ENCODE assay signal across 30 cellular contexts in genomic region chr21:14285147-14285546, GRCh38.
"Had no signal": no experiment of that assay in that cellular context is flagged by ENCODE, and none has a peak within 500 bp of the region (broad histone marks: within the 10 kb centered on the region; RNA-seq: fewer than 3 reads in every experiment).

No MANE protein-coding gene starts in this region.

- H3K27ac ChIP-seq: ascending aorta, cardiac muscle cell, PC-9, WERI-Rb-1 had no signal

- H3K36me3 ChIP-seq: ascending aorta, cardiac muscle cell, WERI-Rb-1 had no signal

- H3K4me3 Mint-ChIP-seq: activated CD4-positive, alpha-beta memory T cell treated with anti-CD3 and anti-CD28 coated beads, Interleukin-2, amount 10 ng/mL, durations not matched to agents 7 days and 5 days; activated CD8-positive, alpha-beta memory T cell treated with anti-CD3 and anti-CD28 coated beads, Interleukin-2, amount 10 ng/mL, durations not matched to agents 7 days and 5 days; activated naive CD8-positive, alpha-beta T cell treated with anti-CD3 and anti-CD28 coated beads for 36 hours; central memory CD8-positive, alpha-beta T cell had no signal

- H3K9me3 Mint-ChIP-seq: activated CD4-positive, alpha-beta memory T cell treated with anti-CD3 and anti-CD28 coated beads, Interleukin-2, amount 10 ng/mL, durations not matched to agents 7 days and 5 days; activated naive CD8-positive, alpha-beta T cell treated with anti-CD3 and anti-CD28 coated beads for 36 hours; central memory CD8-positive, alpha-beta T cell had no signal

- H3K27me3 ChIP-seq: ascending aorta had no signal

- H3K36me3 Mint-ChIP-seq: activated CD8-positive, alpha-beta memory T cell treated with anti-CD3 and anti-CD28 coated beads, Interleukin-2, amount 10 ng/mL, durations not matched to agents 7 days and 5 days; activated naive CD8-positive, alpha-beta T cell treated with anti-CD3 and anti-CD28 coated beads for 36 hours had no signal

- H3K4me1 Mint-ChIP-seq: activated CD4-positive, alpha-beta memory T cell treated with anti-CD3 and anti-CD28 coated beads, Interleukin-2, amount 10 ng/mL, durations not matched to agents 7 days and 5 days; activated CD8-positive, alpha-beta memory T cell treated with anti-CD3 and anti-CD28 coated beads, Interleukin-2, amount 10 ng/mL, durations not matched to agents 7 days and 5 days; activated naive CD8-positive, alpha-beta T cell treated with anti-CD3 and anti-CD28 coated beads for 36 hours had no signal

- H3K27ac Mint-ChIP-seq: activated CD4-positive, alpha-beta memory T cell treated with anti-CD3 and anti-CD28 coated beads, Interleukin-2, amount 10 ng/mL, durations not matched to agents 7 days and 5 days; activated CD8-positive, alpha-beta memory T cell treated with anti-CD3 and anti-CD28 coated beads, Interleukin-2, amount 10 ng/mL, durations not matched to agents 7 days and 5 days; activated naive CD8-positive, alpha-beta T cell treated with anti-CD3 and anti-CD28 coated beads for 36 hours had no signal

- H2AFZ ChIP-seq: PC-9 had no signal

- H3K4me3 ChIP-seq: ascending aorta, cardiac muscle cell, PC-9 had no signal

- H3K9me3 ChIP-seq: ascending aorta had no signal

- H3K4me2 ChIP-seq: PC-9 had no signal

- ATAC-seq: activated CD8-positive, alpha-beta memory T cell treated with anti-CD3 and anti-CD28 coated beads, Interleukin-2, amount 10 ng/mL, durations not matched to agents 7 days and 5 days had no signal

- DNase-seq: activated CD4-positive, alpha-beta memory T cell treated with anti-CD3 and anti-CD28 coated beads, Interleukin-2, amount 10 ng/mL, durations not matched to agents 7 days and 5 days; activated CD4-positive, alpha-beta T cell treated with anti-CD3 and anti-CD28 coated beads for 1 hour; activated CD4-positive, alpha-beta T cell treated with anti-CD3 and anti-CD28 coated beads for 48 hours; activated CD4-positive, CD25-positive, alpha-beta regulatory T cell; activated CD8-positive, alpha-beta memory T cell treated with anti-CD3 and anti-CD28 coated beads for 24 hours; activated CD8-positive, alpha-beta memory T cell treated with anti-CD3 and anti-CD28 coated beads, Interleukin-2, amount 10 ng/mL, durations not matched to agents 7 days and 5 days; activated CD8-positive, alpha-beta memory T cell treated with anti-CD3 and anti-CD28 coated beads, Interleukin-2, amount 50 U/mL, for 48 hours; activated effector memory CD4-positive, alpha-beta T cell treated with anti-CD3 and anti-CD28 coated beads, Interleukin-2, amount 50 U/mL, for 16 hours; activated naive CD4-positive, alpha-beta T cell; activated naive CD4-positive, alpha-beta T cell treated with anti-CD3 and anti-CD28 coated beads, Interleukin-2, amount 50 U/mL, for 16 hours; activated naive CD8-positive, alpha-beta T cell treated with anti-CD3 and anti-CD28 coated beads for 36 hours; activated T-cell treated with anti-CD3 and anti-CD28 coated beads, Interleukin-2, amount 50 U/mL, for 48 hours; amniotic stem cell; NCI-H1105 treated with DMSO at 0.1 percent for 48 hours; NCI-H1436; NCI-H1694 treated with DMSO at 0.1 percent for 48 hours; NCI-H2029; NCI-H345; NCI-H524 treated with DMSO at 0.1 percent for 48 hours; NCI-H748 treated with DMSO at 0.1 percent for 48 hours; PC-9; Right ventricle myocardium superior; SW 1271; T-helper 1 cell; T-helper 2 cell; T-helper 9 cell; WERI-Rb-1 had no signal
